In the genomic region with DNA sequence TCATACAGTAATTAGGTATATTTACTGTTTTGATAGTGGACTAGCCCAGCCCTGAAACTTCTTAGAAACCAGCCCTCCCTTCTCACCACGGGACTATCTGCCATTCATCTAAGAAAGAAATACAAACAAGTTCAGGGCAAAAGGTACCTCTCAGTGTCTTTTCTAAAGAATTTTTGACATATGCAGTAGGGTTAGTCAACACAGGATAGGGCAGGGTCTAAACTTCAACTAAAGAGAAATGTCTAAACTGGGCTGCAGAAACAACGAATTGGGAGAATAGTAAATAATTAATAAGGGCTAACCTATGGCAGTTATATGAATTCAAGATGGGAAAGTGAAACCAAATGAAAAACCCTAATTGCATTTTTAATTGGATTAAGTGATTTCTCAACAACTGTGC, we compare ENCODE assay signal across 1 cellular context.
TF ChIP-seq lines count a peak whose summit lies in the region.

No MANE protein-coding gene starts in this region.

TF ChIP-seq in GM12878, 131 proteins besides CTCF, POLR2A, EP300 and RAD21:
- TF ChIP-seq, protein P1, sequence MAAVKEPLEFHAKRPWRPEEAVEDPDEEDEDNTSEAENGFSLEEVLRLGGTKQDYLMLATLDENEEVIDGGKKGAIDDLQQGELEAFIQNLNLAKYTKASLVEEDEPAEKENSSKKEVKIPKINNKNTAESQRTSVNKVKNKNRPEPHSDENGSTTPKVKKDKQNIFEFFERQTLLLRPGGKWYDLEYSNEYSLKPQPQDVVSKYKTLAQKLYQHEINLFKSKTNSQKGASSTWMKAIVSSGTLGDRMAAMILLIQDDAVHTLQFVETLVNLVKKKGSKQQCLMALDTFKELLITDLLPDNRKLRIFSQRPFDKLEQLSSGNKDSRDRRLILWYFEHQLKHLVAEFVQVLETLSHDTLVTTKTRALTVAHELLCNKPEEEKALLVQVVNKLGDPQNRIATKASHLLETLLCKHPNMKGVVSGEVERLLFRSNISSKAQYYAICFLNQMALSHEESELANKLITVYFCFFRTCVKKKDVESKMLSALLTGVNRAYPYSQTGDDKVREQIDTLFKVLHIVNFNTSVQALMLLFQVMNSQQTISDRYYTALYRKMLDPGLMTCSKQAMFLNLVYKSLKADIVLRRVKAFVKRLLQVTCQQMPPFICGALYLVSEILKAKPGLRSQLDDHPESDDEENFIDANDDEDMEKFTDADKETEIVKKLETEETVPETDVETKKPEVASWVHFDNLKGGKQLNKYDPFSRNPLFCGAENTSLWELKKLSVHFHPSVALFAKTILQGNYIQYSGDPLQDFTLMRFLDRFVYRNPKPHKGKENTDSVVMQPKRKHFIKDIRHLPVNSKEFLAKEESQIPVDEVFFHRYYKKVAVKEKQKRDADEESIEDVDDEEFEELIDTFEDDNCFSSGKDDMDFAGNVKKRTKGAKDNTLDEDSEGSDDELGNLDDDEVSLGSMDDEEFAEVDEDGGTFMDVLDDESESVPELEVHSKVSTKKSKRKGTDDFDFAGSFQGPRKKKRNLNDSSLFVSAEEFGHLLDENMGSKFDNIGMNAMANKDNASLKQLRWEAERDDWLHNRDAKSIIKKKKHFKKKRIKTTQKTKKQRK (IDR thresholded peaks at IDR 0.05; ENCODE audit: low read depth, low read length) = no peak
- peak; percentile 79 for TF ChIP-seq MTA2 (IDR thresholded peaks at IDR 0.05; ENCODE audit: low read depth)
- no peak for TF ChIP-seq CHD2 (IDR thresholded peaks at IDR 0.05; ENCODE audit: borderline replicate concordance, low read depth, low read length)
